In the genomic region with DNA sequence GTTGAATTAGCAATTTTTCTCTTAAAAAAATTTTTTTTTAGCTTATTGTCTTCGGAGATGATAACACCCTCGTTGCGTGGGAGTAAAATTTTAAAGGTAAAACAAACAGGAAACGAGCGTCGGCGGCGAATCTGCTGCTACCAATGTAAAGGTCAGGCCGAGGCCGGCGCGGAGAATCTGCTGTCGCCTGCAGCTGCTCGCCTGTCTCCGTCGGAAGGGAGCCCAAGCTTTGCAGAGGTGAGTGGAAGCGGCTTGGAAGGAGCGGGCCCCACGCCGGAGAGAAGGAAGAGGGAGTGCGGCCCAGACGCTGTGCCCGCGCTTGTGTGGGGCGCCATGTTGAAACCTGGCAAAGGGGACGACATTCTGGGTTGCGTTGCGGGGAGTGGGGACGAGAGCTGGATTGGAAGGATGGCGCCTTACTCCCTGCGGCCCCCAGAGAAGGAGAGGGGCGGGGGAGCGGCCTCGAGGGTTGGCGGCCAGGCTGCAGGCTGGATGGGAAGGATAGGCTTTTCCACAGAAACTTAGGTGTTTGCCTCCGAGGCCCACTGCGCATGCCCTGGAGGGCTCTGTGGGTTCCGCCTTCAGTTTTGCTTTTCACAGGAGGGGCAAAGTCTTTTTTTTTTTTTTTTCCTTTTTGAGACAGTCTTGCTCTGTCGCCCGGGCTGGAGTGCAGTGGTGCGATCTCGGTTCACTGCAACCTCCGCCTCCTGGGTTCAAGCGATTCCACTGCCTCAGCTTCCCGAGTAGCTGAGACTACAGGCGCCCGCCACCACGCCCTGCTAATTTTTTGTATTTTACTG, we compare ENCODE assay signal across 8 cellular contexts. TPM values are rescaled to one million over a fixed set of nuclear protein-coding genes. Genes with fewer than 3 reads are reported as not detected.
DNase-seq lines count a peak whose midpoint lies in the region; ATAC-seq and TF ChIP-seq lines count a peak whose summit lies in the region.

A gene with protein sequence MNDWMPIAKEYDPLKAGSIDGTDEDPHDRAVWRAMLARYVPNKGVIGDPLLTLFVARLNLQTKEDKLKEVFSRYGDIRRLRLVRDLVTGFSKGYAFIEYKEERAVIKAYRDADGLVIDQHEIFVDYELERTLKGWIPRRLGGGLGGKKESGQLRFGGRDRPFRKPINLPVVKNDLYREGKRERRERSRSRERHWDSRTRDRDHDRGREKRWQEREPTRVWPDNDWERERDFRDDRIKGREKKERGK (plus strand): TSS at position 160 of the 800 bp plus-strand sequence. CDS start 7,402 bp downstream, outside the sequence.

- H3K4me1 ChIP-seq in liver (ENCODE audit: control insufficient read depth in 4 of 4, insufficient read depth in 4 of 4, low read length in 3 of 4), result peaks cover 2 to 6% (median 3%) of the 10 kb centered on the region in 4 donors

- peak within 1 kb of the TSS; percentile 63 to 97 (median 83) for H3K4me3 ChIP-seq in dorsolateral prefrontal cortex
- H3K4me3 ChIP-seq in liver (ENCODE audit: low read depth in 1 of 3, low read length in 3 of 3), result peak within 1 kb of the TSS; percentile 66 to 79 (median 69)

- CTCF ChIA-PET in activated CD4-positive, alpha-beta memory T cell treated with anti-CD3 and anti-CD28 coated beads for 36 hours (lab: Charles Lee), result interaction anchor here (0.6 to 2.1 kb wide), 6 partner anchors 10 to 160 kb away, joined by 3 to 8 read pairs (median 4); no protein-coding TSS in a partner anchor

- POLR2A ChIA-PET in activated CD4-positive, alpha-beta memory T cell treated with anti-CD3 and anti-CD28 coated beads for 36 hours (lab: Charles Lee), result interaction anchor here (0.9 to 2.6 kb wide), 7 partner anchors 10 to 255 kb away, joined by 3 to 16 read pairs (median 6); a partner anchor contains a TSS

- H3K9ac ChIP-seq in liver (ENCODE audit: low read depth in 1 of 2, low read length in 2 of 2), result peak within 1 kb of the TSS; percentile 77 to 84

- H3K9me3 Mint-ChIP-seq in activated CD4-positive, alpha-beta memory T cell treated with anti-CD3 and anti-CD28 coated beads for 36 hours, result no peaks in the 10 kb centered on the region

- H3K4me3 Mint-ChIP-seq in activated CD4-positive, alpha-beta memory T cell treated with anti-CD3 and anti-CD28 coated beads for 36 hours, result peak within 1 kb of the TSS; percentile 97

- peaks cover 0 to 3% (median 0%) of the 10 kb centered on the region in 4 donors for H3K36me3 ChIP-seq in liver (ENCODE audit: control insufficient read depth in 4 of 4, insufficient read depth in 3 of 4, low read depth in 1 of 4, low read length in 3 of 4)

- H3K27me3 ChIP-seq in dorsolateral prefrontal cortex (no peaks in the 10 kb centered on the region), liver (ENCODE audit: control insufficient read depth in 4 of 4, insufficient read depth in 4 of 4, low read length in 3 of 4) (no peaks in the 10 kb centered on the region)

- DNase-seq in ACHN (peak; percentile 92), NCI-H748 treated with DMSO at 0.1 percent for 48 hours (lab: John Stamatoyannopoulos, UW) (peak; percentile 72), dorsolateral prefrontal cortex (peak; percentile 65 to 83 (median 77))
- DNase-seq in activated CD4-positive, alpha-beta memory T cell treated with anti-CD3 and anti-CD28 coated beads for 36 hours, result peak; percentile 88
- DNase-seq in stimulated activated CD4-positive, alpha-beta T cell treated with anti-CD3 and anti-CD28 coated beads, Interleukin-2, amount 100 ng/mL, for 48 hours, result peak; percentile 67 to 75

- H3K27ac Mint-ChIP-seq in activated CD4-positive, alpha-beta memory T cell treated with anti-CD3 and anti-CD28 coated beads for 36 hours, result peak within 1 kb of the TSS; percentile 99

- H3K9me3 ChIP-seq in liver (ENCODE audit: control insufficient read depth in 4 of 4, low read length in 3 of 4), result no peaks in the 10 kb centered on the region

- TF ChIP-seq RAD21 in liver (IDR thresholded peaks at IDR 0.05), result no peak

- peaks cover 23% of the 10 kb centered on the region for H3K4me1 Mint-ChIP-seq in activated CD4-positive, alpha-beta memory T cell treated with anti-CD3 and anti-CD28 coated beads for 36 hours (ENCODE audit: low read depth)

- TF ChIP-seq CTCF in dorsolateral prefrontal cortex (IDR thresholded peaks at IDR 0.05 in 54 of 56, conservative IDR thresholded peaks at IDR 0.05 in 2 of 56; ENCODE audit: low read depth in 1 of 56, partially characterized antibody in 56 of 56) (peak in 13 of 56 donors; percentile 2 to 38 (median 11)), liver (IDR thresholded peaks at IDR 0.05; ENCODE audit: low read depth, low read length, missing input control) (no peak)

- H3K36me3 Mint-ChIP-seq in activated CD4-positive, alpha-beta memory T cell treated with anti-CD3 and anti-CD28 coated beads for 36 hours, result peaks cover 9% of the 10 kb centered on the region

- WGBS in liver, result under 1% methylated on average over 48 of the region's 48 CpGs

- in situ Hi-C loops in ACHN (cut with HindIII; ENCODE audit: low pct_ligation_motif_present, low pct_unique_long_range_greater_than_20kb, low sequenced_read_pairs), result no loop called here

- ATAC-seq in GM18873 (IDR thresholded peaks at IDR 0.05; ENCODE audit: low FRiP score, unreplicated experiment) (peak; percentile 47), HG03439 (IDR thresholded peaks at IDR 0.05; ENCODE audit: unreplicated experiment) (peak; percentile 58)

- peak within 1 kb of the TSS; percentile 94 to 100 (median 99) for H3K27ac ChIP-seq in dorsolateral prefrontal cortex
- peak within 1 kb of the TSS; percentile 99 for H3K27ac ChIP-seq in liver (ENCODE audit: low read depth in 1 of 2, low read length in 2 of 2)

- intact Hi-C loops in activated CD4-positive, alpha-beta memory T cell treated with anti-CD3 and anti-CD28 coated beads for 36 hours (cut with micrococcal nuclease), result loop anchor here (1.0 to 10.0 kb wide), 7 partner anchors 22 to 563 kb away; a partner anchor contains a TSS
- intact Hi-C loops in dorsolateral prefrontal cortex (cut with DNase I), result loop anchor here (2.0 to 5.0 kb wide), 5 partner anchors 21 to 124 kb away; a partner anchor contains a TSS

- H3K27me3 Mint-ChIP-seq in activated CD4-positive, alpha-beta memory T cell treated with anti-CD3 and anti-CD28 coated beads for 36 hours, result no peaks in the 10 kb centered on the region

TF ChIP-seq in liver, 16 proteins besides CTCF, POLR2A, EP300 and RAD21 (continues in another document):
- TF ChIP-seq, protein P1, sequence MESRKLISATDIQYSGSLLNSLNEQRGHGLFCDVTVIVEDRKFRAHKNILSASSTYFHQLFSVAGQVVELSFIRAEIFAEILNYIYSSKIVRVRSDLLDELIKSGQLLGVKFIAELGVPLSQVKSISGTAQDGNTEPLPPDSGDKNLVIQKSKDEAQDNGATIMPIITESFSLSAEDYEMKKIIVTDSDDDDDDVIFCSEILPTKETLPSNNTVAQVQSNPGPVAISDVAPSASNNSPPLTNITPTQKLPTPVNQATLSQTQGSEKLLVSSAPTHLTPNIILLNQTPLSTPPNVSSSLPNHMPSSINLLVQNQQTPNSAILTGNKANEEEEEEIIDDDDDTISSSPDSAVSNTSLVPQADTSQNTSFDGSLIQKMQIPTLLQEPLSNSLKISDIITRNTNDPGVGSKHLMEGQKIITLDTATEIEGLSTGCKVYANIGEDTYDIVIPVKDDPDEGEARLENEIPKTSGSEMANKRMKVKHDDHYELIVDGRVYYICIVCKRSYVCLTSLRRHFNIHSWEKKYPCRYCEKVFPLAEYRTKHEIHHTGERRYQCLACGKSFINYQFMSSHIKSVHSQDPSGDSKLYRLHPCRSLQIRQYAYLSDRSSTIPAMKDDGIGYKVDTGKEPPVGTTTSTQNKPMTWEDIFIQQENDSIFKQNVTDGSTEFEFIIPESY (IDR thresholded peaks at IDR 0.05), result no peak
- TF ChIP-seq TAF1 (conservative IDR thresholded peaks at IDR 0.05), result peak; percentile 79
- peak; percentile 99 for TF ChIP-seq YY1 (IDR thresholded peaks at IDR 0.05)
- peak; percentile 14 for TF ChIP-seq NR2F2 (IDR thresholded peaks at IDR 0.05)
- peak; percentile 52 to 71 for TF ChIP-seq EGR1 (IDR thresholded peaks at IDR 0.05; ENCODE audit: low read depth in 2 of 2)
- peak; percentile 18 to 74 for TF ChIP-seq GABPA (IDR thresholded peaks at IDR 0.05 in 1 of 2, conservative IDR thresholded peaks at IDR 0.05 in 1 of 2)
- no peak for TF ChIP-seq FOXA1 (IDR thresholded peaks at IDR 0.05)
- no peak for TF ChIP-seq FOXA2 (IDR thresholded peaks at IDR 0.05)
- TF ChIP-seq HNF4A (conservative IDR thresholded peaks at IDR 0.05), result peak; percentile 53 to 54
- TF ChIP-seq, protein P2, sequence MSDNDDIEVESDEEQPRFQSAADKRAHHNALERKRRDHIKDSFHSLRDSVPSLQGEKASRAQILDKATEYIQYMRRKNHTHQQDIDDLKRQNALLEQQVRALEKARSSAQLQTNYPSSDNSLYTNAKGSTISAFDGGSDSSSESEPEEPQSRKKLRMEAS (IDR thresholded peaks at IDR 0.05), result no peak
- TF ChIP-seq, protein P3, sequence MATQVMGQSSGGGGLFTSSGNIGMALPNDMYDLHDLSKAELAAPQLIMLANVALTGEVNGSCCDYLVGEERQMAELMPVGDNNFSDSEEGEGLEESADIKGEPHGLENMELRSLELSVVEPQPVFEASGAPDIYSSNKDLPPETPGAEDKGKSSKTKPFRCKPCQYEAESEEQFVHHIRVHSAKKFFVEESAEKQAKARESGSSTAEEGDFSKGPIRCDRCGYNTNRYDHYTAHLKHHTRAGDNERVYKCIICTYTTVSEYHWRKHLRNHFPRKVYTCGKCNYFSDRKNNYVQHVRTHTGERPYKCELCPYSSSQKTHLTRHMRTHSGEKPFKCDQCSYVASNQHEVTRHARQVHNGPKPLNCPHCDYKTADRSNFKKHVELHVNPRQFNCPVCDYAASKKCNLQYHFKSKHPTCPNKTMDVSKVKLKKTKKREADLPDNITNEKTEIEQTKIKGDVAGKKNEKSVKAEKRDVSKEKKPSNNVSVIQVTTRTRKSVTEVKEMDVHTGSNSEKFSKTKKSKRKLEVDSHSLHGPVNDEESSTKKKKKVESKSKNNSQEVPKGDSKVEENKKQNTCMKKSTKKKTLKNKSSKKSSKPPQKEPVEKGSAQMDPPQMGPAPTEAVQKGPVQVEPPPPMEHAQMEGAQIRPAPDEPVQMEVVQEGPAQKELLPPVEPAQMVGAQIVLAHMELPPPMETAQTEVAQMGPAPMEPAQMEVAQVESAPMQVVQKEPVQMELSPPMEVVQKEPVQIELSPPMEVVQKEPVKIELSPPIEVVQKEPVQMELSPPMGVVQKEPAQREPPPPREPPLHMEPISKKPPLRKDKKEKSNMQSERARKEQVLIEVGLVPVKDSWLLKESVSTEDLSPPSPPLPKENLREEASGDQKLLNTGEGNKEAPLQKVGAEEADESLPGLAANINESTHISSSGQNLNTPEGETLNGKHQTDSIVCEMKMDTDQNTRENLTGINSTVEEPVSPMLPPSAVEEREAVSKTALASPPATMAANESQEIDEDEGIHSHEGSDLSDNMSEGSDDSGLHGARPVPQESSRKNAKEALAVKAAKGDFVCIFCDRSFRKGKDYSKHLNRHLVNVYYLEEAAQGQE (IDR thresholded peaks at IDR 0.05), result peak; percentile 16

RNA-seq across cellular contexts. Expression of the gene that starts here (rescaled TPM):
- 10 to 100 TPM; 28.6 to 30.6 TPM for total RNA-seq in activated CD4-positive, alpha-beta memory T cell treated with anti-CD3 and anti-CD28 coated beads for 36 hours
- total RNA-seq in dorsolateral prefrontal cortex (10 to 100 TPM; 18.2 to 41.5 (median 27.9) TPM), liver (10 to 100 TPM in 1 of 2 donors, 1 to 10 TPM in 1; 9.0 to 12.7 TPM)
- 10 to 100 TPM in 1 of 2 donors, 1 to 10 TPM in 1; 9.6 to 13.3 TPM for polyA plus RNA-seq in liver

Comparison
In these comparisons a context has a peak if more than half of its experiments do, and no peak if none do; other contexts are left out.
1. Peak in every context shown above with its lines: DNase-seq, ATAC-seq, H3K4me3 ChIP-seq and H3K27ac ChIP-seq.